In the genomic region with DNA sequence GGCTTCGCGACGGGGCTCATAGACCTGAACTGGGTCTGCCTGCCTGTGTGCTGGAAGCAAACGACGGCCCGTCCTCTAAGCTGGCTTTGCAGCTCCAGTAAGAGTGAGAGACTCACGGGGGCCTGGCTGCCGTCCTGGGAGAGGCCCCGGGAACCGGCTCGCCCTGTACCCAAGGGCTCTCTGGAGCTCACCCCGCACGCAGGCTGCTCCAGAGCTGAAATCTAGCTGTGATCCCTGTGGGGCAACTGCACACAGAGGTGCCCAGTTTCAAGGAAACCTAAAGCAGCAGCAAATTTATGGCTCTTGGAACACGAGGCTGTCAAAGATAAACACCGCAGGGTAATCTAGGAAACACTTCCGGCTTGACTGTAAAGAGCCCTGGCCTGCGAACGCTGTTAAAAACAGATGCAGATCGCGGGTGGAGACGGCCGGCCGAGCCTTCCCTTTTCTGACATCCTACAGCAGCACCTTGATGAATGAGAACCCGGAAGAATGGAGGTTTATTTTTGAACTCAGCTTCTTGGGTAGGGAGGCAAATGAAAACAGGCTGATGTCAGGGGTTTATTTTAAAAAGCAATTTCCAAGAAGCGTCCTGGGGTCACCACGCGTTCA, we compare ENCODE assay signal across 8 cellular contexts. TPM values are rescaled to one million over a fixed set of nuclear protein-coding genes. Genes with fewer than 3 reads are reported as not detected.
DNase-seq lines count a peak whose midpoint lies in the region; ATAC-seq and TF ChIP-seq lines count a peak whose summit lies in the region.

No MANE protein-coding gene starts in this region.

- no peak overlapping the region for H3K4me3 ChIP-seq in CD8-positive, alpha-beta memory T cell (ENCODE audit: low read length)

- peaks cover 0 to 2% (median 2%) of the 10 kb centered on the region in 3 donors for H3K36me3 Mint-ChIP-seq in CD8-positive, alpha-beta memory T cell
- H3K36me3 Mint-ChIP-seq in dendritic cell treated with granulocyte-macrophage colony-stimulating factor and Interleukin-4, amounts not matched to agents 40 ng/mL and 50 ng/mL, for 4 days (ENCODE audit: low read depth), result peaks cover 66% of the 10 kb centered on the region
- no peaks in the 10 kb centered on the region for H3K36me3 Mint-ChIP-seq in natural killer cell

- intact Hi-C loops in dendritic cell treated with granulocyte-macrophage colony-stimulating factor and Interleukin-4, amounts not matched to agents 40 ng/mL and 50 ng/mL, for 4 days (cut with micrococcal nuclease), result no loop called here
- intact Hi-C loops in natural killer cell (cut with micrococcal nuclease), result no loop called here

- no peaks in the 10 kb centered on the region for H3K36me3 ChIP-seq in CD8-positive, alpha-beta memory T cell (ENCODE audit: insufficient read depth, low read length)

- H3K9me3 ChIP-seq in CD8-positive, alpha-beta memory T cell (ENCODE audit: low read length), result no peaks in the 10 kb centered on the region

- H3K27me3 Mint-ChIP-seq in CD8-positive, alpha-beta memory T cell, result peaks cover 0 to 2% of the 10 kb centered on the region in 2 donors
- H3K27me3 Mint-ChIP-seq in dendritic cell treated with granulocyte-macrophage colony-stimulating factor and Interleukin-4, amounts not matched to agents 40 ng/mL and 50 ng/mL, for 4 days, result peaks cover 43% of the 10 kb centered on the region
- peaks cover 58 to 60% of the 10 kb centered on the region in 2 donors for H3K27me3 Mint-ChIP-seq in natural killer cell (ENCODE audit: low read depth in 2 of 2)

- peaks cover 50 to 71% (median 69%) of the 10 kb centered on the region in 3 donors for H3K4me1 Mint-ChIP-seq in CD8-positive, alpha-beta memory T cell
- peaks cover 71% of the 10 kb centered on the region for H3K4me1 Mint-ChIP-seq in dendritic cell treated with granulocyte-macrophage colony-stimulating factor and Interleukin-4, amounts not matched to agents 40 ng/mL and 50 ng/mL, for 4 days (ENCODE audit: low read depth)
- H3K4me1 Mint-ChIP-seq in natural killer cell, result peaks cover 24 to 55% of the 10 kb centered on the region in 2 donors

- no peak for ATAC-seq in natural killer cell
- ATAC-seq in HG03280 (IDR thresholded peaks at IDR 0.05; ENCODE audit: unreplicated experiment), result no peak
- ATAC-seq in GM18858 (IDR thresholded peaks at IDR 0.05; ENCODE audit: unreplicated experiment), result no peak

- H3K4me3 Mint-ChIP-seq in CD8-positive, alpha-beta memory T cell, result no peak overlapping the region
- H3K4me3 Mint-ChIP-seq in dendritic cell treated with granulocyte-macrophage colony-stimulating factor and Interleukin-4, amounts not matched to agents 40 ng/mL and 50 ng/mL, for 4 days, result no peak overlapping the region
- peak overlapping the region; percentile 31 for H3K4me3 Mint-ChIP-seq in natural killer cell

- H3K27ac Mint-ChIP-seq in CD8-positive, alpha-beta memory T cell, result peak overlapping the region in 3 of 8 donors; percentile 11 to 93 (median 51)
- H3K27ac Mint-ChIP-seq in dendritic cell treated with granulocyte-macrophage colony-stimulating factor and Interleukin-4, amounts not matched to agents 40 ng/mL and 50 ng/mL, for 4 days, result peak overlapping the region; percentile 64
- peak overlapping the region in 1 of 2 donors; percentile 28 for H3K27ac Mint-ChIP-seq in natural killer cell

- POLR2A ChIA-PET in CD8-positive, alpha-beta memory T cell (lab: Charles Lee), result interaction anchor here (1.3 kb wide), 1 partner anchor 18 kb away, joined by 3 read pairs; no protein-coding TSS in a partner anchor

- H3K27ac ChIP-seq in CD8-positive, alpha-beta memory T cell (ENCODE audit: low read depth, low read length), result peak overlapping the region; percentile 24

- peaks cover 48% of the 10 kb centered on the region for H3K4me1 ChIP-seq in CD8-positive, alpha-beta memory T cell (ENCODE audit: insufficient read depth, low read length)

- TF ChIP-seq CTCF in natural killer cell (IDR thresholded peaks at IDR 0.05), result no peak

- DNase-seq in CD8-positive, alpha-beta memory T cell, result peak in 1 of 5 donors; percentile 38
- DNase-seq in NCI-H2081 (lab: John Stamatoyannopoulos, UW), result peak; percentile 71 to 91
- no peak for DNase-seq in natural killer cell
- no peak for DNase-seq in medulla oblongata (ENCODE audit: extremely low spot score)
- no peak for DNase-seq in ecto neural progenitor cell (ENCODE audit: low spot score)

- no peaks in the 10 kb centered on the region for H3K9me3 Mint-ChIP-seq in CD8-positive, alpha-beta memory T cell
- no peaks in the 10 kb centered on the region for H3K9me3 Mint-ChIP-seq in dendritic cell treated with granulocyte-macrophage colony-stimulating factor and Interleukin-4, amounts not matched to agents 40 ng/mL and 50 ng/mL, for 4 days
- H3K9me3 Mint-ChIP-seq in natural killer cell, result no peaks in the 10 kb centered on the region

- no peaks in the 10 kb centered on the region for H3K27me3 ChIP-seq in CD8-positive, alpha-beta memory T cell (ENCODE audit: insufficient read depth, low read length, poor library complexity, severe bottlenecking)

- CTCF ChIA-PET in CD8-positive, alpha-beta memory T cell (lab: Charles Lee), result interaction anchor here (1.3 to 4.5 kb wide), 4 partner anchors 7 to 265 kb away, joined by 3 to 65 read pairs (median 4); no protein-coding TSS in a partner anchor

RNA-seq across cellular contexts. Expression of a gene that starts 29.4 kb away (rescaled TPM):
- under 1 TPM in 1 of 2 experiments, not detected in 1; 0.07 TPM for total RNA-seq in CD8-positive, alpha-beta memory T cell
- 0.08 TPM for polyA plus RNA-seq in CD8-positive, alpha-beta memory T cell
- total RNA-seq in natural killer cell, result 1 to 10 TPM in 1 of 3 donors, under 1 TPM in 2; 0.07 to 1.2 (median 0.27) TPM

Comparison
In these comparisons a context has a peak if more than half of its experiments do, and no peak if none do; other contexts are left out.
1. DNase-seq: peak in NCI-H2081 (2 of 2); none in natural killer cell (single experiment), medulla oblongata (single experiment) and ecto neural progenitor cell (single experiment).